Comparison of ENCODE assay signal across 8 cellular contexts in genomic region chr11:9758676-9759518, GRCh38.
A peak's percentile ranks its signal among the peaks of the same experiment; 100 is the strongest.
DNase-seq lines count a peak whose midpoint lies in the region; ATAC-seq, FAIRE-seq and TF ChIP-seq lines count a peak whose summit lies in the region.

No MANE protein-coding gene starts in this region.

- intact Hi-C loops in CD4-positive, alpha-beta T cell (cut with DNase I, micrococcal nuclease) = loop anchor here (1.0 to 10.0 kb wide), 8 partner anchors 214 to 786 kb away; partner anchors contain the start of genes AMPD3 (in 1 of the 2) and RNF141 (in 1 of the 2)
- intact Hi-C loops in adrenal gland (cut with DNase I) = loop anchor here (2.0 to 10.0 kb wide), 4 partner anchors 144 to 546 kb away; partner anchors contain the start of gene ADM (in 1 of the 2)
- intact Hi-C loops in heart right ventricle (cut with DNase I) = loop anchor here (1.0 to 10.0 kb wide), 16 partner anchors 103 to 976 kb away; partner anchors contain the start of gene ADM (in 5 of the 10)

- no peaks in the 10 kb centered on the region for H3K27me3 ChIP-seq in CD4-positive, alpha-beta T cell (ENCODE audit: control insufficient read depth, insufficient read depth, low read length)
- H3K27me3 ChIP-seq in adrenal gland (no peaks in the 10 kb centered on the region), heart right ventricle (no peaks in the 10 kb centered on the region)

- H3K4me3 ChIP-seq in adrenal gland = peak overlapping the region in 3 of 4 donors; percentile 28 to 86 (median 59)
- H3K4me3 ChIP-seq in heart right ventricle = peak overlapping the region; percentile 50 to 86 (median 74)

- H3K9me3 ChIP-seq in CD4-positive, alpha-beta T cell (ENCODE audit: control insufficient read depth, low read length) = no peaks in the 10 kb centered on the region
- H3K9me3 ChIP-seq in adrenal gland (replicated peaks in 1 of 3) (no peaks in the 10 kb centered on the region), heart right ventricle (no peaks in the 10 kb centered on the region)

- peak overlapping the region; percentile 71 for H3K27ac Mint-ChIP-seq in CD4-positive, alpha-beta T cell
- H3K27ac Mint-ChIP-seq in progenitor cell of endocrine pancreas = peak overlapping the region; percentile 92

- peak; percentile 18 for ATAC-seq in CD4-positive, alpha-beta T cell (ENCODE audit: poor library complexity)
- ATAC-seq in GM19397 (IDR thresholded peaks at IDR 0.05; ENCODE audit: unreplicated experiment) = peak; percentile 24
- peak; percentile 77 for ATAC-seq in SK-N-SH treated with all-trans-retinoic acid at 6 μM for 48 hours
- ATAC-seq in heart right ventricle = peak; percentile 75 to 84 (median 81)

- TF ChIP-seq POLR2A in adrenal gland (IDR thresholded peaks at IDR 0.05) = peak in 1 of 2 donors; percentile 5

- no peaks in the 10 kb centered on the region for H3K27me3 Mint-ChIP-seq in CD4-positive, alpha-beta T cell
- no peaks in the 10 kb centered on the region for H3K27me3 Mint-ChIP-seq in progenitor cell of endocrine pancreas

- H3K36me3 ChIP-seq in adrenal gland (replicated peaks in 1 of 2) (no peaks in the 10 kb centered on the region), heart right ventricle (no peaks in the 10 kb centered on the region)

- H3K4me1 Mint-ChIP-seq in CD4-positive, alpha-beta T cell (ENCODE audit: low read depth) = peaks cover 17% of the 10 kb centered on the region
- peaks cover 13% of the 10 kb centered on the region for H3K4me1 Mint-ChIP-seq in progenitor cell of endocrine pancreas (ENCODE audit: low read depth)

- POLR2A ChIA-PET in CD4-positive, alpha-beta T cell (lab: Charles Lee) = interaction anchor here (1.4 to 1.7 kb wide), 2 partner anchors 145 to 556 kb away, joined by 4 to 5 read pairs; no protein-coding TSS in a partner anchor

- 18 to 45% (median 21%) methylated on average over 24 to 49 of the region's 49 CpGs for WGBS in adrenal gland, 4 donors
- WGBS in heart right ventricle, 2 donors = 4 to 7% methylated on average over 44 to 49 of the region's 49 CpGs

- H3K4me1 ChIP-seq in adrenal gland (replicated peaks in 1 of 2) (peaks cover 12 to 23% of the 10 kb centered on the region in 2 donors), heart right ventricle (peaks cover 14 to 74% (median 52%) of the 10 kb centered on the region in 9 donors)

- H3K27ac ChIP-seq in CD4-positive, alpha-beta T cell (ENCODE audit: low read depth, low read length) = no peak overlapping the region
- peak overlapping the region in 4 of 5 donors; percentile 64 to 84 (median 78) for H3K27ac ChIP-seq in adrenal gland
- peak overlapping the region; percentile 57 to 97 (median 94) for H3K27ac ChIP-seq in heart right ventricle

- H3K9me3 Mint-ChIP-seq in CD4-positive, alpha-beta T cell = no peaks in the 10 kb centered on the region
- H3K9me3 Mint-ChIP-seq in progenitor cell of endocrine pancreas (ENCODE audit: low read depth) = no peaks in the 10 kb centered on the region

- DNase-seq in CD4-positive, alpha-beta T cell = peak in 6 of 10 experiments; percentile 15 to 53 (median 30)
- DNase-seq in HTR-8/SVneo (ENCODE audit: insufficient read length, low spot score) (peak; percentile 74), adrenal gland (peak; percentile 71 to 85 (median 77)), heart right ventricle (peak; percentile 83 to 89), progenitor cell of endocrine pancreas (ENCODE audit: low spot score, unreplicated experiment) (peak; percentile 52), NK-92 (lab: John Stamatoyannopoulos, UW; ENCODE audit: unreplicated experiment) (no peak)

- CTCF ChIA-PET in CD4-positive, alpha-beta T cell (lab: Charles Lee) = interaction anchor here (0.7 to 1.9 kb wide), 10 partner anchors 10 to 549 kb away, joined by 3 to 13 read pairs (median 4); partner anchors contain the start of gene ADM

- H3K4me3 Mint-ChIP-seq in CD4-positive, alpha-beta T cell = peak overlapping the region; percentile 87
- peak overlapping the region; percentile 76 for H3K4me3 Mint-ChIP-seq in progenitor cell of endocrine pancreas (ENCODE audit: low read depth)

- H3K36me3 Mint-ChIP-seq in CD4-positive, alpha-beta T cell (ENCODE audit: low read depth) = no peaks in the 10 kb centered on the region
- H3K36me3 Mint-ChIP-seq in progenitor cell of endocrine pancreas (ENCODE audit: insufficient read depth) = no peaks in the 10 kb centered on the region

- FAIRE-seq in HTR-8/SVneo (lab: Jason Lieb, UNC) = peak; percentile 46

- no peak for TF ChIP-seq CTCF in CD4-positive, alpha-beta T cell (IDR thresholded peaks at IDR 0.05)
- TF ChIP-seq CTCF in adrenal gland (IDR thresholded peaks at IDR 0.05) (peak in 2 of 6 experiments; percentile 8 to 12), heart right ventricle (IDR thresholded peaks at IDR 0.05) (peak in 3 of 9 donors; percentile 28 to 63 (median 55)), progenitor cell of endocrine pancreas (IDR thresholded peaks at IDR 0.05; ENCODE audit: unreplicated experiment) (no peak)

TF ChIP-seq in SK-N-SH treated with all-trans-retinoic acid at 6 μM for 48 hours, 23 proteins besides CTCF, POLR2A, EP300 and RAD21:
- TF ChIP-seq ZFP3 (CRISPR knock-in tag; IDR thresholded peaks at IDR 0.05) = 0 out of 2 replicates have a peak, but pooled peaks have one; percentile 17
- TF ChIP-seq ZNF565 (CRISPR knock-in tag; conservative IDR thresholded peaks at IDR 0.05; ENCODE audit: low read depth) = no peak

Comparison
In these comparisons a context has a peak if more than half of its experiments do, and no peak if none do; other contexts are left out.
1. ATAC-seq: peak in every context shown above with its lines; median percentile 81 in heart right ventricle; 77 in SK-N-SH treated with all-trans-retinoic acid at 6 μM for 48 hours; 24 in GM19397; 18 in CD4-positive, alpha-beta T cell.